Comparison of ENCODE assay signal across 6 cellular contexts in the genomic region with DNA sequence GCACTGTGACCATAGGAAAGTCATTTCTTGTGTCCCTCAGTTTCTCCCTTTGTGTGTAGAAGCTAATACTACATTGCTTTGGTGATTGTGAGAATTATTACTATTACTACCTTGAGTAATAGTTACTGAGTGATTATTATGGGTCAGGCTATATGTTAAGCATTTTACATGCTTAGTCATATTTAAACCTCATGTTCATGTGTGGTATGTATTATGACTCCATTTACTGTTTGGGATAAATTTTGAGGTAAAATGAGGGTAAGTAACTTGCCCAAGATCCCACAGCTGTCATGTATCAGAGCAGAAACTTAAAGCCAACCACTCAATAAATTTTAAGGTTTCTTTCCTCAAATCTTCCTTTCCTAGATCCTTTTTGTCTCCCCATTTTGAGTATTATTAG.
"Had no signal": no experiment of that assay in that cellular context is flagged by ENCODE, and none has a peak within 500 bp of the region (broad histone marks: within the 10 kb centered on the region; RNA-seq: fewer than 3 reads in every experiment).

No MANE protein-coding gene starts in this region.

- H3K4me3 Mint-ChIP-seq: IgD-negative memory B cell had no signal

- H3K27me3 Mint-ChIP-seq: IgD-negative memory B cell had no signal

- H3K9me3 Mint-ChIP-seq: IgD-negative memory B cell had no signal

- H3K27ac Mint-ChIP-seq: IgD-negative memory B cell had no signal

- H3K27ac ChIP-seq: HL-60 had no signal

- H3K4me3 ChIP-seq: K562 had no signal

- DNase-seq: IMR-90, KBM-7 had no signal

- ATAC-seq: HepG2, K562 had no signal
